Comparison of ENCODE assay signal across 26 cellular contexts in the genomic region with DNA sequence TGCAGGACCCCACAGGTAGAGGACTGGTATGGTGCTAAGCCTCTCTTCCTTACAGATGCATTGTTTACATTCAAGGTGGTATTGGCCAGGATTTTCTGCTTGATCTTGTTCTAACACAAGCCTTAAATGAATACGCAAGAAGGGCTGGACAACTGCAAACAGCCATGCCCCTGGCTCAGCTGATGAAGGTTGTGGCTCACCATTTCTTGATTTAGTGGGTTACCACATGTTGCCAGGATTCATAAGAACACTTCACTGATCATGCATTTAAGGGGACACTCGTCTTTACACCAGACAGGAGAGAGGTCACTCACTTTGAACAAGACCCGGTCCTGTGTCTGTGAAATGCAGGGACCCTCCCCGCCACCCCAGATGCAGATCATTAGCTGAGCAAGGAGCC.
"Had no signal": no experiment of that assay in that cellular context is flagged by ENCODE, and none has a peak within 500 bp of the region (broad histone marks: within the 10 kb centered on the region; RNA-seq: fewer than 3 reads in every experiment).

No MANE protein-coding gene starts in this region.

- H3K4me3 Mint-ChIP-seq: naive thymus-derived CD8-positive, alpha-beta T cell; neural crest cell; stimulated activated memory B cell treated with anti-CD40 and anti-IgM and Interleukin-4, amounts not matched to agents 10 μg/mL and 1 μg/mL and 100 μg/mL, for 72 hours; stimulated activated naive CD8-positive, alpha-beta T cell treated with anti-CD3 and anti-CD28 coated beads, Interleukin-15, amount 100 ng/mL, for 72 hours had no signal

- H2AFZ ChIP-seq: parathyroid adenoma had no signal

- H3K27me3 ChIP-seq: esophagus muscularis mucosa, gastrocnemius medialis, heart right ventricle, right lobe of liver, spleen, testis, tibial nerve, upper lobe of right lung, vagina had no signal

- H3K79me2 ChIP-seq: parathyroid adenoma had no signal

- H3K27ac Mint-ChIP-seq: naive thymus-derived CD8-positive, alpha-beta T cell; stimulated activated memory B cell treated with anti-CD40 and anti-IgM and Interleukin-4, amounts not matched to agents 10 μg/mL and 1 μg/mL and 100 μg/mL, for 72 hours; stimulated activated naive CD8-positive, alpha-beta T cell treated with anti-CD3 and anti-CD28 coated beads, Interleukin-15, amount 100 ng/mL, for 72 hours had no signal

- H3K4me1 Mint-ChIP-seq: neural crest cell had no signal

- H3K9me3 Mint-ChIP-seq: naive thymus-derived CD8-positive, alpha-beta T cell; neural crest cell; stimulated activated memory B cell treated with anti-CD40 and anti-IgM and Interleukin-4, amounts not matched to agents 10 μg/mL and 1 μg/mL and 100 μg/mL, for 72 hours; stimulated activated naive CD8-positive, alpha-beta T cell treated with anti-CD3 and anti-CD28 coated beads, Interleukin-15, amount 100 ng/mL, for 72 hours had no signal

- H3K36me3 ChIP-seq: esophagus muscularis mucosa, gastrocnemius medialis, heart right ventricle, prostate gland, right lobe of liver, spleen, tibial nerve, upper lobe of right lung, vagina had no signal

- H3K4me1 ChIP-seq: gastrocnemius medialis, parathyroid adenoma, prostate gland, testis, tibial nerve had no signal

- H3K36me3 Mint-ChIP-seq: naive thymus-derived CD8-positive, alpha-beta T cell; stimulated activated memory B cell treated with anti-CD40 and anti-IgM and Interleukin-4, amounts not matched to agents 10 μg/mL and 1 μg/mL and 100 μg/mL, for 72 hours had no signal

- ATAC-seq: gastrocnemius medialis; heart right ventricle; naive thymus-derived CD8-positive, alpha-beta T cell; upper lobe of right lung had no signal

- H3K9ac ChIP-seq: parathyroid adenoma had no signal

- FAIRE-seq: islet of Langerhans had no signal

- H3K27ac ChIP-seq: epithelial cell of prostate, esophagus muscularis mucosa, gastrocnemius medialis, heart right ventricle, parathyroid adenoma, prostate gland, right lobe of liver, spleen, testis, tibial nerve, upper lobe of right lung, vagina had no signal

- H3K4me3 ChIP-seq: esophagus muscularis mucosa, gastrocnemius medialis, heart right ventricle, prostate gland, right lobe of liver, spleen, testis, tibial nerve, upper lobe of right lung, vagina had no signal

- H3K9me3 ChIP-seq: esophagus muscularis mucosa, gastrocnemius medialis, heart right ventricle, prostate gland, right lobe of liver, spleen, testis, tibial nerve, upper lobe of right lung, vagina had no signal

- DNase-seq: effector memory CD4-positive, alpha-beta T cell; gastrocnemius medialis; heart right ventricle; hypothalamus; kidney glomerular epithelial cell; mesendoderm; naive thymus-derived CD8-positive, alpha-beta T cell; nucleus accumbens; retina; right lobe of liver; spleen; stimulated activated CD4-positive, alpha-beta T cell treated with anti-CD3 and anti-CD28 coated beads, Interleukin-15, amount 100 ng/mL, for 24 hours; stimulated activated CD4-positive, alpha-beta T cell treated with anti-CD3 and anti-CD28 coated beads, Interleukin-1b, Interleukin-23, amount 100 ng/mL, for 48 hours; stimulated activated CD4-positive, alpha-beta T cell treated with anti-CD3 and anti-CD28 coated beads, Interleukin-4, amount 100 ng/mL, for 24 hours; testis; upper lobe of right lung had no signal
